Comparison of ENCODE assay signal across 8 cellular contexts in genomic region chr21:45228171-45228641, GRCh38. TPM values are rescaled to one million over a fixed set of nuclear protein-coding genes. Genes with fewer than 3 reads are reported as not detected.
DNase-seq lines count a peak whose midpoint lies in the region; ATAC-seq, FAIRE-seq and TF ChIP-seq lines count a peak whose summit lies in the region.

No MANE protein-coding gene starts in this region.

- H3K9ac ChIP-seq in neural progenitor cell = no peak overlapping the region

- H3K36me3 ChIP-seq in neural progenitor cell = no peaks in the 10 kb centered on the region

- CTCF ChIA-PET in CD4-positive, alpha-beta T cell (lab: Charles Lee) = no interaction called here
- CTCF ChIA-PET in T-cell (lab: Charles Lee) = no interaction called here

- no peak for TF ChIP-seq CTCF in CD4-positive, alpha-beta T cell (IDR thresholded peaks at IDR 0.05)
- TF ChIP-seq CTCF in neural progenitor cell (IDR thresholded peaks at IDR 0.05) = no peak

- intact Hi-C loops in CD4-positive, alpha-beta T cell (cut with DNase I, micrococcal nuclease) = no loop called here

- H3K79me2 ChIP-seq in neural progenitor cell (ENCODE audit: low read depth) = no peaks in the 10 kb centered on the region

- H2AFZ ChIP-seq in neural progenitor cell (replicated peaks) = no peak overlapping the region

- peak; percentile 53 for FAIRE-seq in urothelium cell line (lab: Jason Lieb, UNC)

- no peaks in the 10 kb centered on the region for H3K4me1 ChIP-seq in neural progenitor cell

- no peaks in the 10 kb centered on the region for H3K9me3 ChIP-seq in CD4-positive, alpha-beta T cell (ENCODE audit: control insufficient read depth, low read length)
- no peaks in the 10 kb centered on the region for H3K9me3 ChIP-seq in neural progenitor cell (ENCODE audit: low read depth)

- no peak overlapping the region for H3K27ac ChIP-seq in CD4-positive, alpha-beta T cell (ENCODE audit: low read depth, low read length)
- no peak overlapping the region for H3K27ac ChIP-seq in neural progenitor cell

- H3K36me3 Mint-ChIP-seq in CD4-positive, alpha-beta T cell (ENCODE audit: low read depth) = no peaks in the 10 kb centered on the region
- H3K36me3 Mint-ChIP-seq in T-cell (no peaks in the 10 kb centered on the region), neural progenitor cell (no peaks in the 10 kb centered on the region)
- peaks cover 0 to 3% (median 1%) of the 10 kb centered on the region in 3 donors for H3K36me3 Mint-ChIP-seq in naive thymus-derived CD8-positive, alpha-beta T cell

- no peaks in the 10 kb centered on the region for H4K20me1 ChIP-seq in neural progenitor cell (ENCODE audit: low read depth)

- POLR2A ChIA-PET in CD4-positive, alpha-beta T cell (lab: Charles Lee) = interaction anchor here (0.7 kb wide), 1 partner anchor 14 kb away, joined by 4 read pairs; no protein-coding TSS in a partner anchor
- POLR2A ChIA-PET in T-cell (lab: Charles Lee) = interaction anchor here in 1 of 2 donors (0.6 kb wide), 1 partner anchor 60 kb away, joined by 3 read pairs; no protein-coding TSS in a partner anchor
- POLR2A ChIA-PET in naive thymus-derived CD8-positive, alpha-beta T cell (lab: Charles Lee) = no interaction called here

- no peaks in the 10 kb centered on the region for H3K27me3 Mint-ChIP-seq in CD4-positive, alpha-beta T cell
- H3K27me3 Mint-ChIP-seq in T-cell = no peaks in the 10 kb centered on the region
- peaks cover 0 to 7% (median 0%) of the 10 kb centered on the region in 5 donors for H3K27me3 Mint-ChIP-seq in naive thymus-derived CD8-positive, alpha-beta T cell
- H3K27me3 Mint-ChIP-seq in neural progenitor cell (ENCODE audit: insufficient read depth, low read depth) = peaks cover 4% of the 10 kb centered on the region

- no peak overlapping the region for H3K4me2 ChIP-seq in neural progenitor cell

- ATAC-seq in CD4-positive, alpha-beta T cell (ENCODE audit: poor library complexity) = peak; percentile 42
- ATAC-seq in T-cell (replicated peaks in 1 of 4) = peak; percentile 62 to 88 (median 74)
- ATAC-seq in naive thymus-derived CD8-positive, alpha-beta T cell = peak; percentile 58 to 78

- H3F3A ChIP-seq in neural progenitor cell (ENCODE audit: low read depth) = peaks cover 3% of the 10 kb centered on the region

- H3K4me3 Mint-ChIP-seq in CD4-positive, alpha-beta T cell = peak overlapping the region; percentile 74
- H3K4me3 Mint-ChIP-seq in T-cell (no peak overlapping the region), neural progenitor cell (no peak overlapping the region)
- H3K4me3 Mint-ChIP-seq in naive thymus-derived CD8-positive, alpha-beta T cell = peak overlapping the region in 3 of 10 donors; percentile 50 to 67 (median 57)

- peak in 9 of 10 experiments; percentile 14 to 63 (median 46) for DNase-seq in CD4-positive, alpha-beta T cell
- DNase-seq in T-cell (peak in 33 of 34 experiments; percentile 19 to 80 (median 63)), amniotic epithelial cell (ENCODE audit: low read depth) (peak; percentile 99), urothelium cell line (ENCODE audit: low spot score) (peak; percentile 77), RPMI8226 (no peak), NCI-H510A treated with DMSO at 0.1 percent for 48 hours (lab: John Stamatoyannopoulos, UW) (no peak), neural progenitor cell (ENCODE audit: low spot score) (no peak)
- DNase-seq in naive thymus-derived CD8-positive, alpha-beta T cell = peak in 5 of 10 donors; percentile 25 to 71 (median 29)

- H3K27ac Mint-ChIP-seq in CD4-positive, alpha-beta T cell = peak overlapping the region; percentile 83
- peak overlapping the region in 1 of 2 donors; percentile 85 for H3K27ac Mint-ChIP-seq in T-cell
- peak overlapping the region in 7 of 10 donors; percentile 0 to 89 (median 63) for H3K27ac Mint-ChIP-seq in naive thymus-derived CD8-positive, alpha-beta T cell
- no peak overlapping the region for H3K27ac Mint-ChIP-seq in neural progenitor cell

- no peaks in the 10 kb centered on the region for H3K27me3 ChIP-seq in CD4-positive, alpha-beta T cell (ENCODE audit: control insufficient read depth, insufficient read depth, low read length)
- H3K27me3 ChIP-seq in neural progenitor cell = no peaks in the 10 kb centered on the region

- peaks cover 55% of the 10 kb centered on the region for H3K4me1 Mint-ChIP-seq in CD4-positive, alpha-beta T cell (ENCODE audit: low read depth)
- H3K4me1 Mint-ChIP-seq in T-cell (peaks cover 26 to 60% (median 46%) of the 10 kb centered on the region in 3 donors), neural progenitor cell (peaks cover 7% of the 10 kb centered on the region)
- peaks cover 11 to 47% (median 26%) of the 10 kb centered on the region in 4 donors for H3K4me1 Mint-ChIP-seq in naive thymus-derived CD8-positive, alpha-beta T cell

- H3K4me3 ChIP-seq in neural progenitor cell = no peak overlapping the region

- H3K9me3 Mint-ChIP-seq in CD4-positive, alpha-beta T cell = no peaks in the 10 kb centered on the region
- no peaks in the 10 kb centered on the region for H3K9me3 Mint-ChIP-seq in T-cell
- H3K9me3 Mint-ChIP-seq in naive thymus-derived CD8-positive, alpha-beta T cell = no peaks in the 10 kb centered on the region
- H3K9me3 Mint-ChIP-seq in neural progenitor cell = no peaks in the 10 kb centered on the region

RNA-seq across cellular contexts. Expression of gene POFUT2, which starts 59.5 kb away (rescaled TPM):
- 10 to 100 TPM; 56.6 to 57.2 TPM for total RNA-seq in CD4-positive, alpha-beta T cell
- total RNA-seq in T-cell = 10 to 100 TPM; 43.0 to 51.3 (median 44.6) TPM
- 10 to 100 TPM; 37.4 to 44.7 TPM for total RNA-seq in naive thymus-derived CD8-positive, alpha-beta T cell
- 1 to 10 TPM; 2.7 to 5.5 (median 3.5) TPM for polyA plus RNA-seq in naive thymus-derived CD8-positive, alpha-beta T cell
- 28.5 and 42.7 TPM in 2 replicates for total RNA-seq in neural progenitor cell (ENCODE audit: low replicate concordance)

Comparison
In these comparisons a context has a peak if more than half of its experiments do, and no peak if none do; other contexts are left out.
1. DNase-seq: peak in CD4-positive, alpha-beta T cell (9 of 10), T-cell (33 of 34), amniotic epithelial cell (single experiment) and urothelium cell line (single experiment); none in RPMI8226 (single experiment), NCI-H510A treated with DMSO at 0.1 percent for 48 hours (single experiment) and neural progenitor cell (single experiment).
2. Peak in every context shown above with its lines, with median percentiles within 50 percentile points of each other: ATAC-seq.